ENCODE assay signal across 10 cellular contexts in genomic region chr7:151755131-151755787, GRCh38.
DNase-seq lines count a peak whose midpoint lies in the region; ATAC-seq and TF ChIP-seq lines count a peak whose summit lies in the region.
"Had no signal": no experiment of that assay in that cellular context is flagged by ENCODE, and none has a peak within 500 bp of the region (broad histone marks: within the 10 kb centered on the region; RNA-seq: fewer than 3 reads in every experiment).

No MANE protein-coding gene starts in this region.

- peak overlapping the region; percentile 92 for H4K8ac ChIP-seq in mesenchymal stem cell (ENCODE audit: low read length)

- in situ Hi-C loops in mammary epithelial cell (cut with MboI; ENCODE audit: low sequenced_read_pairs in 2 of 2): loop anchor here (25.0 kb wide), 1 partner anchor 393 kb away; no protein-coding TSS in a partner anchor

- peak overlapping the region; percentile 15 to 50 for H3K4ac ChIP-seq in mesenchymal stem cell (ENCODE audit: low read depth in 1 of 2, low read length in 2 of 2)

- BruUV-seq in mammary epithelial cell (replicated peaks; lab: Mats Ljungman, UMichigan): no TSS peak

- peak overlapping the region; percentile 12 for H2BK5ac ChIP-seq in mesenchymal stem cell (ENCODE audit: low read depth, low read length, poor library complexity, severe bottlenecking)

- H4K91ac ChIP-seq in mesenchymal stem cell (ENCODE audit: low read length): peak overlapping the region; percentile 98

- no peaks in the 10 kb centered on the region for H3K27me3 Mint-ChIP-seq in central memory CD8-positive, alpha-beta T cell

- dilution Hi-C loops in mammary epithelial cell (cut with HindIII; ENCODE audit: low sequenced_read_pairs): no loop called here

- no peaks in the 10 kb centered on the region for H3K79me1 ChIP-seq in mesenchymal stem cell (replicated peaks; ENCODE audit: low read length, poor library complexity, severe bottlenecking)

- intact Hi-C loops in breast epithelium (cut with DNase I; ENCODE audit: low total_unique reads): no loop called here
- intact Hi-C loops in mammary epithelial cell (cut with micrococcal nuclease): loop anchor here (2.0 kb wide), 1 partner anchor 28 kb away; no protein-coding TSS in a partner anchor
- intact Hi-C loops in uterus (cut with DNase I; ENCODE audit: low total_unique reads): loop anchor here (10.0 kb wide), 1 partner anchor 290 kb away; no protein-coding TSS in a partner anchor

- no peak overlapping the region for H3K23ac ChIP-seq in mesenchymal stem cell (ENCODE audit: low read length in 2 of 2)

- no peak for TF ChIP-seq CTCF in breast epithelium (IDR thresholded peaks at IDR 0.05)
- TF ChIP-seq CTCF in mammary epithelial cell (conservative IDR thresholded peaks at IDR 0.05 in 1 of 2, IDR thresholded peaks at IDR 0.05 in 1 of 2; ENCODE audit: extremely low read depth in 1 of 2, insufficient read depth in 1 of 2, low read depth in 1 of 2, low read length in 2 of 2): no peak
- TF ChIP-seq CTCF in uterus (IDR thresholded peaks at IDR 0.05): no peak

- H3K9ac ChIP-seq in mammary epithelial cell (ENCODE audit: insufficient read depth, low read length): no peak overlapping the region
- H3K9ac ChIP-seq in mesenchymal stem cell (ENCODE audit: low read length): no peak overlapping the region

- TF ChIP-seq POLR2A in breast epithelium (IDR thresholded peaks at IDR 0.05) (no peak), uterus (IDR thresholded peaks at IDR 0.05) (no peak)

- DNase-seq in breast epithelium (ENCODE audit: low spot score in 2 of 2) (no peak), mammary epithelial cell (no peak), mesenchymal stem cell (peak; percentile 93), uterus (peak; percentile 71 to 73), NCI-H82 treated with DMSO at 0.1 percent for 48 hours (lab: John Stamatoyannopoulos, UW; ENCODE audit: unreplicated experiment) (no peak), OCI-M2 (lab: John Stamatoyannopoulos, UW; ENCODE audit: unreplicated experiment) (no peak), NCI-H146 (lab: John Stamatoyannopoulos, UW) (no peak)
- no peak for DNase-seq in central memory CD8-positive, alpha-beta T cell (ENCODE audit: low spot score in 2 of 2)
- DNase-seq: NCI-H748 treated with DMSO at 0.1 percent for 48 hours had no signal

- H3K9me3 Mint-ChIP-seq in central memory CD8-positive, alpha-beta T cell: no peaks in the 10 kb centered on the region
- H3K9me3 Mint-ChIP-seq: activated CD4-positive, alpha-beta T cell treated with anti-CD3 and anti-CD28 coated beads, Interleukin-2, amount 10 ng/mL, durations not matched to agents 24 days and 14 days had no signal

- peaks cover 20% of the 10 kb centered on the region for H3K4me1 Mint-ChIP-seq in central memory CD8-positive, alpha-beta T cell

- peak overlapping the region; percentile 81 to 98 for H2BK12ac ChIP-seq in mesenchymal stem cell (ENCODE audit: low read length in 2 of 2)

- H3K4me1 ChIP-seq in breast epithelium: peaks cover 5 to 11% of the 10 kb centered on the region in 2 donors
- H3K4me1 ChIP-seq in mammary epithelial cell (ENCODE audit: insufficient read depth, low read length): peaks cover 30% of the 10 kb centered on the region
- peaks cover 30% of the 10 kb centered on the region for H3K4me1 ChIP-seq in mesenchymal stem cell (ENCODE audit: control insufficient read depth, insufficient read depth, low read depth, low read length)
- no peaks in the 10 kb centered on the region for H3K4me1 ChIP-seq in uterus

- peak overlapping the region; percentile 77 for H2BK120ac ChIP-seq in mesenchymal stem cell (ENCODE audit: low read depth, low read length)

- no peaks in the 10 kb centered on the region for H3K9me3 ChIP-seq in breast epithelium
- no peaks in the 10 kb centered on the region for H3K9me3 ChIP-seq in mammary epithelial cell (replicated peaks; ENCODE audit: insufficient read depth, low read length)
- no peaks in the 10 kb centered on the region for H3K9me3 ChIP-seq in mesenchymal stem cell (ENCODE audit: control insufficient read depth, low read length)
- no peaks in the 10 kb centered on the region for H3K9me3 ChIP-seq in uterus

- H3K36me3 ChIP-seq in breast epithelium: no peaks in the 10 kb centered on the region
- no peaks in the 10 kb centered on the region for H3K36me3 ChIP-seq in mammary epithelial cell (ENCODE audit: insufficient read depth, low read length)
- no peaks in the 10 kb centered on the region for H3K36me3 ChIP-seq in mesenchymal stem cell (ENCODE audit: control insufficient read depth in 1 of 2, insufficient read depth in 2 of 2, low read depth in 1 of 2, low read length in 2 of 2)
- no peaks in the 10 kb centered on the region for H3K36me3 ChIP-seq in uterus

- 84% methylated on average over 9 of the region's 11 CpGs for WGBS in mammary epithelial cell (ENCODE audit: low coverage, missing lambda C conversion rate)
- WGBS in mesenchymal stem cell: 36% methylated on average over 11 of the region's 11 CpGs

- peaks cover 10% of the 10 kb centered on the region for H3K36me3 Mint-ChIP-seq in central memory CD8-positive, alpha-beta T cell (ENCODE audit: insufficient read depth)

- no peak overlapping the region for H2AFZ ChIP-seq in mammary epithelial cell (ENCODE audit: low read depth, low read length)
- no peak overlapping the region for H2AFZ ChIP-seq in mesenchymal stem cell (ENCODE audit: low read depth, low read length)

- H3K4me3 Mint-ChIP-seq in central memory CD8-positive, alpha-beta T cell: no peak overlapping the region

- H3K79me2 ChIP-seq in mammary epithelial cell (ENCODE audit: insufficient read depth, low read length): no peaks in the 10 kb centered on the region

- no peak overlapping the region for H3K4me3 ChIP-seq in breast epithelium
- no peak overlapping the region for H3K4me3 ChIP-seq in mammary epithelial cell (replicated peaks in 1 of 3; ENCODE audit: insufficient read depth in 1 of 3, low read depth in 2 of 3, low read length in 3 of 3)
- H3K4me3 ChIP-seq in mesenchymal stem cell (ENCODE audit: insufficient read depth in 1 of 2, low read depth in 1 of 2, low read length in 2 of 2): no peak overlapping the region
- no peak overlapping the region for H3K4me3 ChIP-seq in uterus

- peak overlapping the region in 1 of 2 experiments; percentile 2 for H3K14ac ChIP-seq in mesenchymal stem cell (ENCODE audit: low read length in 2 of 2)

- H3K27me3 ChIP-seq in breast epithelium (no peaks in the 10 kb centered on the region), mammary epithelial cell (ENCODE audit: insufficient read depth, low read length) (no peaks in the 10 kb centered on the region), mesenchymal stem cell (ENCODE audit: control insufficient read depth in 1 of 2, insufficient read depth in 1 of 2, low read length in 2 of 2) (peaks cover 0 to 8% of the 10 kb centered on the region in 2 experiments), uterus (no peaks in the 10 kb centered on the region)

- CTCF ChIA-PET in mammary epithelial cell (lab: Charles Lee; ENCODE audit: low non-redundant PET): interaction anchor here (1.0 kb wide), 1 partner anchor 295 kb away, joined by 3 read pairs; no protein-coding TSS in a partner anchor

- H3K27ac ChIP-seq in breast epithelium (peak overlapping the region; percentile 88), mammary epithelial cell (ENCODE audit: insufficient read depth, low read depth, low read length) (no peak overlapping the region), mesenchymal stem cell (ENCODE audit: low read length, poor library complexity, severe bottlenecking) (no peak overlapping the region), uterus (peak overlapping the region; percentile 77 to 81)

- no peak for ATAC-seq in central memory CD8-positive, alpha-beta T cell (replicated peaks; ENCODE audit: extremely low read depth, poor library complexity, severe bottlenecking)

- peak overlapping the region; percentile 80 for H3K27ac Mint-ChIP-seq in central memory CD8-positive, alpha-beta T cell (ENCODE audit: low read depth)

- H2AK5ac ChIP-seq in mesenchymal stem cell (ENCODE audit: low read length, severe bottlenecking): peak overlapping the region; percentile 94

- H3K18ac ChIP-seq in mesenchymal stem cell (ENCODE audit: low read depth in 1 of 2, low read length in 2 of 2): peak overlapping the region; percentile 88 to 90

- H4K20me1 ChIP-seq in mammary epithelial cell (ENCODE audit: insufficient read depth, low read length): no peaks in the 10 kb centered on the region

- H2BK15ac ChIP-seq in mesenchymal stem cell (ENCODE audit: low read depth, poor library complexity, severe bottlenecking): peak overlapping the region; percentile 83

- H3K4me2 ChIP-seq in mammary epithelial cell (ENCODE audit: insufficient read depth, low read depth, low read length): no peak overlapping the region
- H3K4me2 ChIP-seq in mesenchymal stem cell (ENCODE audit: low read length, poor library complexity, severe bottlenecking): no peak overlapping the region

Comparison
In these comparisons a context has a peak if more than half of its experiments do, and no peak if none do; other contexts are left out.
1. H3K27ac ChIP-seq: peak in breast epithelium (2 of 2) and uterus (2 of 2); none in mammary epithelial cell (single experiment) and mesenchymal stem cell (single experiment).
2. DNase-seq: peak in mesenchymal stem cell (single experiment) and uterus (2 of 2); none in breast epithelium (0 of 2), mammary epithelial cell (single experiment), central memory CD8-positive, alpha-beta T cell (0 of 2), NCI-H82 treated with DMSO at 0.1 percent for 48 hours (single experiment), OCI-M2 (single experiment) and NCI-H146 (single experiment).